ENCODE assay signal across 8 cellular contexts in the genomic region with DNA sequence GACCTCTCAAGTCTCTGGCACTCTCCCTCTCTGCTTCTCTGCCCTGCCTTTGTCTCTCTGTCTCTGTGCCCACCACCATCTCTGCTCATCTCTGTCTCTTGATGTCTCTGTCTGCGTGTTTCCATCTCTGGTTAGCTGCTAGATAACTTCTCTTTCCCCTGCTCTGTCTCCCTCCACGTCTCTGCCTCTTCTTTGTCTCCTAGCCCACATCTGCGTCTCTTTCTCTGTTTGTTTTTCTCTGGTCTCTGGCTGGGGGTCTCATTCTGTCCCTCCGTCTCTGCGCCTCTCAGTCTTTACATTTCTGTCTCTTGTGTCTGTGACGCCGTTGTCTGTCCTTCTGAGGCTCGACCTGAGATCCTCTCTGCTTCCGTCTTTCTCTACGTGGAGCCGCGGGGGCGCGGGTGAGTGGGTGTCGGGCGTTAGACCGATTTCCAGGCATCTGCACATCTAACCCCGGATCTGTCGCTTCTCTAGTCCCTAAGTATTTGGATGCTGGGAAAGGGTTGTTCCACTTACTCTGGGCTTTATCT. TPM values are rescaled to one million over a fixed set of nuclear protein-coding genes. Genes with fewer than 3 reads are reported as not detected.
DNase-seq lines count a peak whose midpoint lies in the region; ATAC-seq and TF ChIP-seq lines count a peak whose summit lies in the region.

No MANE protein-coding gene starts in this region.

- ATAC-seq in upper lobe of left lung (ENCODE audit: low FRiP score in 2 of 2) (peak in 1 of 2 donors; percentile 2), HG03442 (IDR thresholded peaks at IDR 0.05; ENCODE audit: unreplicated experiment) (no peak), GM21367 (IDR thresholded peaks at IDR 0.05; ENCODE audit: unreplicated experiment) (no peak)

- no peak for TF ChIP-seq EP300 in upper lobe of left lung (IDR thresholded peaks at IDR 0.05)

- no peaks in the 10 kb centered on the region for H3K27me3 ChIP-seq in Karpas-422 (ENCODE audit: low read length)
- peaks cover 22% of the 10 kb centered on the region for H3K27me3 ChIP-seq in adipocyte (replicated peaks; ENCODE audit: control insufficient read depth, insufficient read depth, low read length)
- H3K27me3 ChIP-seq in mesenchymal stem cell (ENCODE audit: control insufficient read depth in 1 of 2, insufficient read depth in 1 of 2, low read length in 2 of 2), result peaks cover 6 to 66% of the 10 kb centered on the region in 2 experiments
- peaks cover 0 to 31% (median 14%) of the 10 kb centered on the region in 4 donors for H3K27me3 ChIP-seq in upper lobe of left lung

- H2BK120ac ChIP-seq in mesenchymal stem cell (ENCODE audit: low read depth, low read length), result no peak overlapping the region

- 4% methylated on average over 17 of the region's 19 CpGs for WGBS in mesenchymal stem cell
- 1 to 2% methylated on average over 19 of the region's 19 CpGs for WGBS in upper lobe of left lung, 2 donors

- peak overlapping the region; percentile 77 for H3K4me2 ChIP-seq in Karpas-422 (ENCODE audit: low read depth, low read length, poor library complexity, severe bottlenecking)
- peak overlapping the region; percentile 66 for H3K4me2 ChIP-seq in mesenchymal stem cell (ENCODE audit: low read length, poor library complexity, severe bottlenecking)

- H2AFZ ChIP-seq in Karpas-422 (ENCODE audit: low read length), result peak overlapping the region; percentile 99
- H2AFZ ChIP-seq in mesenchymal stem cell (ENCODE audit: low read depth, low read length), result peak overlapping the region; percentile 54

- H3K9ac ChIP-seq in ES-I3 (ENCODE audit: low read depth, low read length), result peak overlapping the region; percentile 71; the same call in 1 of the 2 replicates
- peak overlapping the region; percentile 71 for H3K9ac ChIP-seq in Karpas-422 (ENCODE audit: low read length)
- peak overlapping the region; percentile 42 for H3K9ac ChIP-seq in adipocyte (ENCODE audit: low read length)
- no peak overlapping the region for H3K9ac ChIP-seq in mesenchymal stem cell (ENCODE audit: low read length)

- H2AK5ac ChIP-seq in mesenchymal stem cell (ENCODE audit: low read length, severe bottlenecking), result no peak overlapping the region

- peak overlapping the region in 1 of 2 experiments; percentile 73 for H3K14ac ChIP-seq in mesenchymal stem cell (ENCODE audit: low read length in 2 of 2)

- no peak overlapping the region for H2BK5ac ChIP-seq in mesenchymal stem cell (ENCODE audit: low read depth, low read length, poor library complexity, severe bottlenecking)

- H3K9me2 ChIP-seq in Karpas-422 (replicated peaks; ENCODE audit: insufficient read depth, low read length), result no peaks in the 10 kb centered on the region

- H3K18ac ChIP-seq in mesenchymal stem cell (ENCODE audit: low read depth in 1 of 2, low read length in 2 of 2), result peak overlapping the region; percentile 57 to 83

- no peak for TF ChIP-seq CTCF in upper lobe of left lung (IDR thresholded peaks at IDR 0.05)

- TF ChIP-seq POLR2A in upper lobe of left lung (IDR thresholded peaks at IDR 0.05), result no peak

- H3K27ac ChIP-seq in Karpas-422 (ENCODE audit: low read length) (no peak overlapping the region), mesenchymal stem cell (ENCODE audit: low read length, poor library complexity, severe bottlenecking) (no peak overlapping the region), upper lobe of left lung (peak overlapping the region in 3 of 4 donors; percentile 33 to 53 (median 35))

- no peak overlapping the region for H2BK15ac ChIP-seq in mesenchymal stem cell (ENCODE audit: low read depth, poor library complexity, severe bottlenecking)

- H3K4me1 ChIP-seq in ES-I3 (ENCODE audit: insufficient read depth, low read length), result peaks cover 7% of the 10 kb centered on the region
- H3K4me1 ChIP-seq in Karpas-422 (ENCODE audit: low read length), result peaks cover 21% of the 10 kb centered on the region
- peaks cover 24% of the 10 kb centered on the region for H3K4me1 ChIP-seq in adipocyte (ENCODE audit: control insufficient read depth, insufficient read depth, low read length)
- peaks cover 19% of the 10 kb centered on the region for H3K4me1 ChIP-seq in mesenchymal stem cell (ENCODE audit: control insufficient read depth, insufficient read depth, low read depth, low read length)
- H3K4me1 ChIP-seq in upper lobe of left lung, result peaks cover 22 to 41% (median 33%) of the 10 kb centered on the region in 4 donors

- peak; percentile 71 for DNase-seq in Karpas-422
- DNase-seq in adipocyte (ENCODE audit: low read depth), result peak; percentile 56
- no peak for DNase-seq in mesenchymal stem cell
- peak in 1 of 2 donors; percentile 78 for DNase-seq in upper lobe of left lung
- DNase-seq in superior temporal gyrus (ENCODE audit: extremely low spot score), result no peak

- H3K9me3 ChIP-seq in ES-I3 (ENCODE audit: control insufficient read depth, insufficient read depth, low read length) (no peaks in the 10 kb centered on the region), Karpas-422 (ENCODE audit: low read length) (no peaks in the 10 kb centered on the region), adipocyte (ENCODE audit: control insufficient read depth, low read length) (no peaks in the 10 kb centered on the region), mesenchymal stem cell (ENCODE audit: control insufficient read depth, low read length) (no peaks in the 10 kb centered on the region), upper lobe of left lung (no peaks in the 10 kb centered on the region)

- no peaks in the 10 kb centered on the region for H3K79me2 ChIP-seq in Karpas-422 (ENCODE audit: low read length)

- peak overlapping the region; percentile 68 for H3K4me3 ChIP-seq in Karpas-422 (ENCODE audit: low read length)
- H3K4me3 ChIP-seq in adipocyte (ENCODE audit: low read length), result peak overlapping the region; percentile 68
- peak overlapping the region; percentile 42 to 46 for H3K4me3 ChIP-seq in mesenchymal stem cell (ENCODE audit: insufficient read depth in 1 of 2, low read depth in 1 of 2, low read length in 2 of 2)
- peak overlapping the region; percentile 24 to 49 (median 41) for H3K4me3 ChIP-seq in upper lobe of left lung

- H3K23ac ChIP-seq in mesenchymal stem cell (ENCODE audit: low read length in 2 of 2), result no peak overlapping the region

- H4K20me1 ChIP-seq in Karpas-422 (ENCODE audit: insufficient read depth, low read depth, low read length), result no peaks in the 10 kb centered on the region

- peak overlapping the region in 1 of 2 experiments; percentile 75 for H2BK12ac ChIP-seq in mesenchymal stem cell (ENCODE audit: low read length in 2 of 2)

- peak overlapping the region; percentile 12 for H4K91ac ChIP-seq in mesenchymal stem cell (ENCODE audit: low read length)

- H3K79me1 ChIP-seq in mesenchymal stem cell (replicated peaks; ENCODE audit: low read length, poor library complexity, severe bottlenecking), result no peaks in the 10 kb centered on the region

- H3K36me3 ChIP-seq in ES-I3 (ENCODE audit: insufficient read depth, low read length) (no peaks in the 10 kb centered on the region), Karpas-422 (ENCODE audit: insufficient read depth, low read length) (no peaks in the 10 kb centered on the region), adipocyte (ENCODE audit: control insufficient read depth, insufficient read depth, low read length, severe bottlenecking) (no peaks in the 10 kb centered on the region), mesenchymal stem cell (ENCODE audit: control insufficient read depth in 1 of 2, insufficient read depth in 2 of 2, low read depth in 1 of 2, low read length in 2 of 2) (no peaks in the 10 kb centered on the region), upper lobe of left lung (no peaks in the 10 kb centered on the region)

- H4K8ac ChIP-seq in mesenchymal stem cell (ENCODE audit: low read length), result peak overlapping the region; percentile 52

- H3K4ac ChIP-seq in mesenchymal stem cell (ENCODE audit: low read depth in 1 of 2, low read length in 2 of 2), result peak overlapping the region; percentile 16 to 84

RNA-seq across cellular contexts. Expression of gene GIPR, which starts 0.4 kb away (rescaled TPM):
- 3.9 and 6.1 TPM in 2 replicates for total RNA-seq in Karpas-422 (2014; rRNA removed; shearing (Covaris generic); ENCODE audit: low replicate concordance)
- 6.2 TPM for polyA plus RNA-seq in mesenchymal stem cell (2013, experiment 1 of 2)
- polyA plus RNA-seq in mesenchymal stem cell (2013, experiment 2 of 2), result 5.2 TPM
- total RNA-seq in upper lobe of left lung, result 10 to 100 TPM in 1 of 6 donors, 1 to 10 TPM in 5; 2.9 to 17.8 (median 6.0) TPM

RNA-seq across cellular contexts. Expression of gene SNRPD2, which starts 23.3 kb away (rescaled TPM):
- total RNA-seq in Karpas-422 (2014; rRNA removed; shearing (Covaris generic); ENCODE audit: low replicate concordance), result 540 and 645 TPM in 2 replicates
- 1,303 TPM for polyA plus RNA-seq in mesenchymal stem cell (2013, experiment 1 of 2)
- polyA plus RNA-seq in mesenchymal stem cell (2013, experiment 2 of 2), result 1,356 TPM
- total RNA-seq in upper lobe of left lung, result 100 to 1,000 TPM in 5 of 6 donors, 10 to 100 TPM in 1; 58.7 to 261 (median 161) TPM

RNA-seq across cellular contexts. Expression of gene QPCTL, which starts 24.1 kb away (rescaled TPM):
- 21.4 and 30.3 TPM in 2 replicates for total RNA-seq in Karpas-422 (2014; rRNA removed; shearing (Covaris generic); ENCODE audit: low replicate concordance)
- 12.2 TPM for polyA plus RNA-seq in mesenchymal stem cell (2013, experiment 1 of 2)
- 11.9 TPM for polyA plus RNA-seq in mesenchymal stem cell (2013, experiment 2 of 2)
- total RNA-seq in upper lobe of left lung, result 10 to 100 TPM in 3 of 6 donors, 1 to 10 TPM in 3; 7.1 to 18.3 (median 10.1) TPM

RNA-seq across cellular contexts. Expression of gene EML2, which starts 29.2 kb away (rescaled TPM):
- 40.3 and 86.4 TPM in 2 replicates for total RNA-seq in Karpas-422 (2014; rRNA removed; shearing (Covaris generic); ENCODE audit: low replicate concordance)
- 13.5 TPM for polyA plus RNA-seq in mesenchymal stem cell (2013, experiment 1 of 2)
- polyA plus RNA-seq in mesenchymal stem cell (2013, experiment 2 of 2), result 13.8 TPM
- total RNA-seq in upper lobe of left lung, result 10 to 100 TPM; 34.1 to 70.2 (median 48.2) TPM

Comparison
In these comparisons a context has a peak if more than half of its experiments do, and no peak if none do; other contexts are left out.
1. DNase-seq: peak in Karpas-422 (single experiment) and adipocyte (single experiment); none in mesenchymal stem cell (single experiment) and superior temporal gyrus (single experiment).
2. H3K27ac ChIP-seq: peak in upper lobe of left lung (3 of 4); none in Karpas-422 (single experiment) and mesenchymal stem cell (single experiment).
3. Peak in every context shown above with its lines, with median percentiles within 50 percentile points of each other: H3K4me3 ChIP-seq.